ENCODE assay signal across 8 cellular contexts in genomic region chr19:52369463-52370340, GRCh38. TPM values are rescaled to one million over a fixed set of nuclear protein-coding genes. Genes with fewer than 3 reads are reported as not detected.
DNase-seq lines count a peak whose midpoint lies in the region; ATAC-seq and TF ChIP-seq lines count a peak whose summit lies in the region.

TSS of gene ZNF880 (plus strand) at chr19:52369923. CDS start at chr19:52369966, 43 bp downstream.

- no TSS peak for BruUV-seq in OCI-LY7 (replicated peaks; lab: Mats Ljungman, UMichigan)

- CTCF ChIA-PET in activated CD4-positive, alpha-beta T cell treated with anti-CD3 and anti-CD28 coated beads, Interleukin-2, amount 10 ng/mL, durations not matched to agents 7 days and 5 days (lab: Charles Lee): interaction anchor here (0.6 to 1.2 kb wide), 4 partner anchors 10 to 442 kb away, joined by 3 read pairs; no protein-coding TSS in a partner anchor
- CTCF ChIA-PET in OCI-LY7 (lab: Charles Lee; ENCODE audit: unreplicated experiment): no interaction called here

- POLR2A ChIA-PET in activated CD4-positive, alpha-beta T cell treated with anti-CD3 and anti-CD28 coated beads, Interleukin-2, amount 10 ng/mL, durations not matched to agents 7 days and 5 days (lab: Charles Lee): interaction anchor here (0.9 kb wide), 1 partner anchor 201 kb away, joined by 4 read pairs; no protein-coding TSS in a partner anchor
- POLR2A ChIA-PET in OCI-LY7 (lab: Charles Lee): no interaction called here

- H3K9me3 ChIP-seq in colonic mucosa (peaks cover 13% of the 10 kb centered on the region), OCI-LY7 (ENCODE audit: low read length) (peaks cover 9% of the 10 kb centered on the region; the same call in 1 of the 2 replicates)

- H3K27ac ChIP-seq in colonic mucosa: peak within 1 kb of the TSS; percentile 79
- no peak within 1 kb of the TSS for H3K27ac ChIP-seq in OCI-LY7 (ENCODE audit: low read depth, low read length, poor library complexity, severe bottlenecking)

- H3K4me3 Mint-ChIP-seq in activated CD4-positive, alpha-beta T cell treated with anti-CD3 and anti-CD28 coated beads, Interleukin-2, amount 10 ng/mL, durations not matched to agents 7 days and 5 days: peak within 1 kb of the TSS; percentile 86

- H4K20me1 ChIP-seq in OCI-LY7 (ENCODE audit: insufficient read depth, low read length): no peaks in the 10 kb centered on the region

- peaks cover 13% of the 10 kb centered on the region for H3K4me1 Mint-ChIP-seq in activated CD4-positive, alpha-beta T cell treated with anti-CD3 and anti-CD28 coated beads, Interleukin-2, amount 10 ng/mL, durations not matched to agents 7 days and 5 days

- H2AFZ ChIP-seq in OCI-LY7 (ENCODE audit: low read length): no peak within 1 kb of the TSS

- H3K27me3 ChIP-seq in colonic mucosa: no peaks in the 10 kb centered on the region

- ATAC-seq in GM19468 (IDR thresholded peaks at IDR 0.05; ENCODE audit: extremely low read depth, unreplicated experiment): peak; percentile 63

- no peaks in the 10 kb centered on the region for H3K4me1 ChIP-seq in colonic mucosa
- H3K4me1 ChIP-seq in OCI-LY7 (ENCODE audit: insufficient read depth, low read length, poor library complexity, severe bottlenecking): no peaks in the 10 kb centered on the region

- H3K4me3 ChIP-seq in colonic mucosa (peak within 1 kb of the TSS; percentile 64), OCI-LY7 (ENCODE audit: low read depth, low read length, poor library complexity, severe bottlenecking) (no peak within 1 kb of the TSS)

- H3K9ac ChIP-seq in colonic mucosa (ENCODE audit: low read depth in 2 of 2, low read length in 2 of 2): peak within 1 kb of the TSS; percentile 63 to 70

- H3K27ac Mint-ChIP-seq in activated CD4-positive, alpha-beta T cell treated with anti-CD3 and anti-CD28 coated beads, Interleukin-2, amount 10 ng/mL, durations not matched to agents 7 days and 5 days: peak within 1 kb of the TSS; percentile 98

- H3K36me3 Mint-ChIP-seq in activated CD4-positive, alpha-beta T cell treated with anti-CD3 and anti-CD28 coated beads, Interleukin-2, amount 10 ng/mL, durations not matched to agents 7 days and 5 days (ENCODE audit: low read depth): peaks cover 53% of the 10 kb centered on the region

- no peaks in the 10 kb centered on the region for H3K79me2 ChIP-seq in OCI-LY7 (ENCODE audit: insufficient read depth, low read depth, low read length)

- H3K9me3 Mint-ChIP-seq in activated CD4-positive, alpha-beta T cell treated with anti-CD3 and anti-CD28 coated beads, Interleukin-2, amount 10 ng/mL, durations not matched to agents 7 days and 5 days: peaks cover 47% of the 10 kb centered on the region

- no peaks in the 10 kb centered on the region for H3K27me3 Mint-ChIP-seq in activated CD4-positive, alpha-beta T cell treated with anti-CD3 and anti-CD28 coated beads, Interleukin-2, amount 10 ng/mL, durations not matched to agents 7 days and 5 days

- intact Hi-C loops in colonic mucosa (cut with DNase I) (no loop called here), OCI-LY7 (cut with micrococcal nuclease; ENCODE audit: unreplicated experiment) (no loop called here)

- no peak within 1 kb of the TSS for H3K4me2 ChIP-seq in OCI-LY7 (ENCODE audit: low read length)

- peak; percentile 80 for DNase-seq in AG09319 (ENCODE audit: extremely low read depth, low read depth)
- DNase-seq in NCI-H187 treated with DMSO at 0.1 percent for 48 hours (lab: John Stamatoyannopoulos, UW): peak; percentile 45
- peak; percentile 95 for DNase-seq in activated CD4-positive, alpha-beta T cell treated with anti-CD3 and anti-CD28 coated beads, Interleukin-2, amount 10 ng/mL, durations not matched to agents 7 days and 5 days
- peak; percentile 95 for DNase-seq in colonic mucosa
- DNase-seq in kidney glomerular epithelial cell (lab: John Stamatoyannopoulos, UW): peak; percentile 67
- DNase-seq in stimulated activated CD4-positive, alpha-beta T cell treated with anti-CD3 and anti-CD28 coated beads, Interleukin-15, amount 100 ng/mL, for 48 hours (ENCODE audit: low read depth in 2 of 2): peak; percentile 85 to 88
- no peak for DNase-seq in OCI-LY7 (ENCODE audit: low spot score)

- no peaks in the 10 kb centered on the region for H3K9me2 ChIP-seq in OCI-LY7 (ENCODE audit: insufficient read depth, low read length)

- H3K36me3 ChIP-seq in colonic mucosa: no peaks in the 10 kb centered on the region
- no peaks in the 10 kb centered on the region for H3K36me3 ChIP-seq in OCI-LY7 (ENCODE audit: insufficient read depth, low read length)

- TF ChIP-seq CTCF in AG09319 (IDR thresholded peaks at IDR 0.05; ENCODE audit: low read depth, low read length): no peak
- no peak for TF ChIP-seq CTCF in colonic mucosa (IDR thresholded peaks at IDR 0.05)
- TF ChIP-seq CTCF in OCI-LY7 (conservative IDR thresholded peaks at IDR 0.05; ENCODE audit: low read length): no peak

RNA-seq across cellular contexts. Expression of gene ZNF880, which starts in this region (rescaled TPM):
- 10 to 100 TPM; 16.1 to 17.8 TPM for total RNA-seq in activated CD4-positive, alpha-beta T cell treated with anti-CD3 and anti-CD28 coated beads, Interleukin-2, amount 10 ng/mL, durations not matched to agents 7 days and 5 days
- total RNA-seq in colonic mucosa (1 to 10 TPM; 8.1 to 8.3 TPM), OCI-LY7 (2022) (1.0 and 1.2 TPM in 2 replicates)
- total RNA-seq in OCI-LY7 (2014; rRNA removed; shearing (Covaris generic)): 0.13 TPM in 1 of 2 replicates, not detected in the other

Comparison
In these comparisons a context has a peak if more than half of its experiments do, and no peak if none do; other contexts are left out.
1. RNA of gene ZNF880 (total RNA-seq): 16.1 to 17.8 TPM in activated CD4-positive, alpha-beta T cell treated with anti-CD3 and anti-CD28 coated beads, Interleukin-2, amount 10 ng/mL, durations not matched to agents 7 days and 5 days and 8.1 to 8.3 TPM in colonic mucosa; 0.13 to 1.2 TPM in OCI-LY7; every median in the first group is over 4 times any median in the second.